22 cellular contexts compared by ENCODE assay signal in the genomic region with DNA sequence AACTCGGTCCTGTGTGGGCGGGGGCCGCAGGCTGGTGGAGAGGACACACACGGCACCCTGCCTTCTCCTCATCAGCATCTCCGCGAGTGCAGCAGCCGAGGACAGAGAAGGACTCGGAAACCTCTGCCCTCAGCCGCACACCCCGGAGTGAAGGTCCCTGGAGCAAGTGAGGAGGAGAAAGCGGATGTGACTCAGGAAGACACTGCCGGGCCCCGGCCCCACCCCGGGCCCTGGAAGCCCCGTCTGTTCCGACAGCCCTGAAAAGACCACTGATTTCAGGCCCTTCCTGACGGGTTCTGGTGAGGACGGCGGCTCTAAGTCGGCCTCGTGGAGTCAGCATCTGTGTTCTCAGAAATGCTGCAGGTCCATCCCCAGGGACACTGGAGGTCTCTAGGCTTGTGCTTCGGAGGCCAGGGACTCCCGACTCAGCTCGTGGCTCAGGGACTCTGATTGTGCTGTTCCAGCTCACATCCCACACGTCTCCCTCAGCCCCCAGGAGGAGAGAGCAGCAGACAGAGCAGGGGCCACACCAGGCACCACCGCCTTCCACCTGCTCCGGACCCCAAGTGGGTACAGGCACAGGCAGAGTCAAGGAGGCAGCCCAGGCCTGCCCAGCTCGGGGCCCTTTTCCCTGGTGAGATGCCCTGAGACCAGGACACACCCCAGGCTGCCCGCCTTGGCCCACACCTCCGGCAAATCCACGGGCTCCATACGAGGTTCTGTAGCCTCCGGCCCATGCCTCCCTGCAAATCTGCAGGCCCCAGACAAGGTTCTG.
DNase-seq lines count a peak whose midpoint lies in the region; ATAC-seq, FAIRE-seq and TF ChIP-seq lines count a peak whose summit lies in the region.
"Had no signal": no experiment of that assay in that cellular context is flagged by ENCODE, and none has a peak within 500 bp of the region (broad histone marks: within the 10 kb centered on the region; RNA-seq: fewer than 3 reads in every experiment).

No MANE protein-coding gene starts in this region.

- H3F3A ChIP-seq in PC-3 (ENCODE audit: low read length, unreplicated experiment): no peaks in the 10 kb centered on the region

- CTCF ChIA-PET in PC-3 (lab: Charles Lee): no interaction called here
- CTCF ChIA-PET in H1 (lab: Charles Lee; ENCODE audit: partially characterized antibody): no interaction called here
- CTCF ChIA-PET in activated CD4-positive, alpha-beta T cell treated with anti-CD3 and anti-CD28 coated beads for 36 hours (lab: Charles Lee): interaction anchor here (0.7 kb wide), 1 partner anchor 92 kb away, joined by 3 read pairs; no protein-coding TSS in a partner anchor
- CTCF ChIA-PET in A673 (lab: Charles Lee): no interaction called here

- 0 out of 2 replicates have a peak overlapping the region, but pooled peaks have one; percentile 9 for H4K8ac ChIP-seq in H1 (ENCODE audit: extremely low read depth, insufficient read depth, low read length)

- H3K79me2 ChIP-seq in PC-3 (ENCODE audit: low read length): no peaks in the 10 kb centered on the region
- no peaks in the 10 kb centered on the region for H3K79me2 ChIP-seq in H1 (ENCODE audit: control insufficient read depth in 1 of 2, insufficient read depth in 2 of 2, low read length in 2 of 2)

- H3K4ac ChIP-seq in H1 (replicated peaks; ENCODE audit: insufficient read length, low read depth, low read length): no peak overlapping the region

- FAIRE-seq in H1 (lab: Jason Lieb, UNC): no peak
- FAIRE-seq: GM12878 had no signal

- H3K14ac ChIP-seq in H1 (ENCODE audit: insufficient read length): no peak overlapping the region

- peaks cover 6% of the 10 kb centered on the region for H3K4me1 ChIP-seq in left ventricle myocardium inferior
- H3K4me1 ChIP-seq in right atrium auricular region: no peaks in the 10 kb centered on the region
- peaks cover 34% of the 10 kb centered on the region for H3K4me1 ChIP-seq in PC-3 (ENCODE audit: insufficient read depth, low read length)
- H3K4me1 ChIP-seq in H1 (replicated peaks in 1 of 4; ENCODE audit: control insufficient read depth in 3 of 4, insufficient read depth in 4 of 4, low read length in 3 of 4): no peaks in the 10 kb centered on the region; a peak in 2 of 7 replicates
- H3K4me1 ChIP-seq in psoas muscle: no peaks in the 10 kb centered on the region
- H3K4me1 ChIP-seq in A673 (ENCODE audit: insufficient read depth, low read length, poor library complexity, severe bottlenecking): peaks cover 5% of the 10 kb centered on the region

- H2AFZ ChIP-seq in PC-3 (ENCODE audit: low read length) (peak overlapping the region; percentile 72), H1 (ENCODE audit: low read length) (no peak overlapping the region)

- DNase-seq in left ventricle myocardium inferior (no peak), right atrium auricular region (ENCODE audit: low spot score) (no peak), PC-3 (peak; percentile 16), H1 (ENCODE audit: low read depth in 1 of 2, low spot score in 2 of 2) (no peak), psoas muscle (peak; percentile 7 to 48), A673 (ENCODE audit: low spot score) (no peak)
- DNase-seq in activated CD4-positive, alpha-beta T cell treated with anti-CD3 and anti-CD28 coated beads for 36 hours: no peak
- DNase-seq in activated CD4-positive, alpha-beta T cell treated with anti-CD3 and anti-CD28 coated beads for 4 hours: no peak
- DNase-seq: CD4-positive, alpha-beta T cell; DND-41; GOT3; Karpas-422; NCI-H1092; NCI-H1436; NCI-H187 treated with DMSO at 0.1 percent for 48 hours; NCI-H2107; NCI-H2227 treated with DMSO at 0.1 percent for 48 hours; NCI-H510A treated with DMSO at 0.1 percent for 48 hours; NCI-H748 treated with DMSO at 0.1 percent for 48 hours had no signal

- H2AK5ac ChIP-seq in H1 (ENCODE audit: low read depth, low read length): no peak overlapping the region

- no peak overlapping the region for H4K5ac ChIP-seq in H1 (ENCODE audit: insufficient read length, low read depth, low read length)

- no peak for TF ChIP-seq CTCF in left ventricle myocardium inferior (IDR thresholded peaks at IDR 0.05; ENCODE audit: borderline replicate concordance)
- TF ChIP-seq CTCF in right atrium auricular region (IDR thresholded peaks at IDR 0.05): no peak
- TF ChIP-seq CTCF in PC-3 (conservative IDR thresholded peaks at IDR 0.05; ENCODE audit: low read depth, low read length): no peak
- TF ChIP-seq CTCF in H1 (IDR thresholded peaks at IDR 0.05; ENCODE audit: control extremely low read depth in 1 of 3, insufficient read depth in 1 of 3, low read depth in 1 of 3, low read length in 3 of 3): no peak
- TF ChIP-seq CTCF in psoas muscle (IDR thresholded peaks at IDR 0.05): no peak
- no peak for TF ChIP-seq CTCF in A673 (conservative IDR thresholded peaks at IDR 0.05; ENCODE audit: low read depth, low read length)

- H3K23ac ChIP-seq in H1 (ENCODE audit: insufficient read length): no peak overlapping the region

- peak overlapping the region; percentile 71 for H3K27ac ChIP-seq in left ventricle myocardium inferior (replicated peaks)
- H3K27ac ChIP-seq in right atrium auricular region: no peak overlapping the region
- peak overlapping the region; percentile 62 for H3K27ac ChIP-seq in PC-3 (ENCODE audit: low read length)
- no peak overlapping the region for H3K27ac ChIP-seq in H1 (ENCODE audit: low read depth, low read length)
- H3K27ac ChIP-seq in psoas muscle: no peak overlapping the region
- H3K27ac ChIP-seq in A673 (ENCODE audit: low read depth, low read length, poor library complexity, severe bottlenecking): no peak overlapping the region

- no peaks in the 10 kb centered on the region for H3K36me3 ChIP-seq in left ventricle myocardium inferior
- no peaks in the 10 kb centered on the region for H3K36me3 ChIP-seq in right atrium auricular region
- no peaks in the 10 kb centered on the region for H3K36me3 ChIP-seq in PC-3 (ENCODE audit: low read depth, low read length)
- H3K36me3 ChIP-seq in H1 (ENCODE audit: control insufficient read depth in 2 of 4, insufficient read depth in 4 of 4, low read length in 3 of 4): no peaks in the 10 kb centered on the region
- H3K36me3 ChIP-seq in psoas muscle (ENCODE audit: insufficient read depth in 1 of 2, low read depth in 1 of 2): no peaks in the 10 kb centered on the region
- H3K36me3 ChIP-seq in A673 (ENCODE audit: insufficient read depth, low read length, poor library complexity, severe bottlenecking): no peaks in the 10 kb centered on the region

- H3K27me3 ChIP-seq in left ventricle myocardium inferior (ENCODE audit: low read depth) (peaks cover 42% of the 10 kb centered on the region), right atrium auricular region (no peaks in the 10 kb centered on the region), PC-3 (ENCODE audit: low read length) (no peaks in the 10 kb centered on the region), H1 (replicated peaks in 1 of 4; ENCODE audit: control insufficient read depth in 3 of 4, extremely low read depth in 1 of 4, insufficient read depth in 3 of 4, low read length in 3 of 4) (no peaks in the 10 kb centered on the region), psoas muscle (ENCODE audit: insufficient read depth in 3 of 3, low read length in 2 of 3) (peaks cover 0 to 12% (median 0%) of the 10 kb centered on the region in 3 donors), A673 (replicated peaks; ENCODE audit: insufficient read depth, low read depth, low read length, poor library complexity) (no peaks in the 10 kb centered on the region)

- no peaks in the 10 kb centered on the region for H3K36me3 Mint-ChIP-seq in activated CD4-positive, alpha-beta T cell treated with anti-CD3 and anti-CD28 coated beads for 36 hours (ENCODE audit: low read depth)
- H3K36me3 Mint-ChIP-seq: IgD-negative memory B cell had no signal

- H2BK12ac ChIP-seq in H1 (ENCODE audit: low read depth, low read length): no peak overlapping the region

- no peak overlapping the region for H3K4me3 ChIP-seq in left ventricle myocardium inferior
- H3K4me3 ChIP-seq in right atrium auricular region: no peak overlapping the region
- no peak overlapping the region for H3K4me3 ChIP-seq in PC-3 (ENCODE audit: low read length)
- no peak overlapping the region for H3K4me3 ChIP-seq in H1 (ENCODE audit: extremely low read depth in 1 of 4, insufficient read depth in 2 of 4, low read depth in 3 of 4, low read length in 4 of 4)
- no peak overlapping the region for H3K4me3 ChIP-seq in psoas muscle
- no peak overlapping the region for H3K4me3 ChIP-seq in A673 (ENCODE audit: low read depth, low read length, poor library complexity, severe bottlenecking)
- H3K4me3 ChIP-seq: GM12878 had no signal

- no peaks in the 10 kb centered on the region for H3K23me2 ChIP-seq in H1 (ENCODE audit: low read depth, low read length)

- H4K20me1 ChIP-seq in PC-3 (ENCODE audit: low read length) (no peaks in the 10 kb centered on the region), H1 (replicated peaks in 1 of 2; ENCODE audit: control insufficient read depth in 1 of 2, insufficient read depth in 2 of 2, low read length in 2 of 2) (peaks cover 0 to 5% of the 10 kb centered on the region in 2 experiments)

- ATAC-seq in PC-3 (peak; percentile 34), psoas muscle (no peak)
- ATAC-seq in activated CD4-positive, alpha-beta T cell treated with anti-CD3 and anti-CD28 coated beads for 36 hours: no peak
- ATAC-seq: GM12878, Panc1 had no signal

- H3K56ac ChIP-seq in H1 (replicated peaks; ENCODE audit: insufficient read length, low read depth, low read length): no peak overlapping the region

- H3K9me3 ChIP-seq in left ventricle myocardium inferior (replicated peaks) (no peaks in the 10 kb centered on the region), right atrium auricular region (no peaks in the 10 kb centered on the region), PC-3 (ENCODE audit: low read length) (no peaks in the 10 kb centered on the region), H1 (ENCODE audit: insufficient read depth in 2 of 2, low read depth in 1 of 2, low read length in 1 of 2) (no peaks in the 10 kb centered on the region), psoas muscle (no peaks in the 10 kb centered on the region), A673 (ENCODE audit: low read depth, low read length, poor library complexity, severe bottlenecking) (no peaks in the 10 kb centered on the region)

- no peak overlapping the region for H4K91ac ChIP-seq in H1 (replicated peaks; ENCODE audit: insufficient read length, low read length)

- BruUV-seq in PC-3 (replicated peaks; lab: Mats Ljungman, UMichigan): no TSS peak
- no TSS peak for BruUV-seq in A673 (replicated peaks; lab: Mats Ljungman, UMichigan)

- H3K27ac Mint-ChIP-seq in activated CD4-positive, alpha-beta T cell treated with anti-CD3 and anti-CD28 coated beads for 36 hours: no peak overlapping the region
- H3K27ac Mint-ChIP-seq: CD4-positive, alpha-beta T cell; IgD-negative memory B cell had no signal

- intact Hi-C loops in left ventricle myocardium inferior (cut with micrococcal nuclease): no loop called here
- intact Hi-C loops in PC-3 (cut with micrococcal nuclease): no loop called here
- intact Hi-C loops in psoas muscle (cut with DNase I): no loop called here
- intact Hi-C loops in activated CD4-positive, alpha-beta T cell treated with anti-CD3 and anti-CD28 coated beads for 36 hours (cut with DNase I, micrococcal nuclease): no loop called here
- intact Hi-C loops in A673 (cut with micrococcal nuclease; ENCODE audit: unreplicated experiment): no loop called here

- H3K27me3 Mint-ChIP-seq in activated CD4-positive, alpha-beta T cell treated with anti-CD3 and anti-CD28 coated beads for 36 hours: no peaks in the 10 kb centered on the region
- H3K27me3 Mint-ChIP-seq: CD4-positive, alpha-beta T cell had no signal

- H3K9ac ChIP-seq in PC-3 (ENCODE audit: low read length) (peak overlapping the region; percentile 49), H1 (replicated peaks in 1 of 4; ENCODE audit: extremely low read depth in 1 of 4, low read depth in 3 of 4, low read length in 3 of 4) (no peak overlapping the region)

- 0 out of 2 replicates have a peak overlapping the region, but pooled peaks have one; percentile 44 for H2BK5ac ChIP-seq in H1 (ENCODE audit: low read depth, low read length)

- no peaks in the 10 kb centered on the region for H3K9me2 ChIP-seq in PC-3 (replicated peaks; ENCODE audit: low read length)

- no peak overlapping the region for H3K18ac ChIP-seq in H1 (ENCODE audit: extremely low read depth, low read length)

- peak overlapping the region; percentile 68 for H3K4me2 ChIP-seq in PC-3 (ENCODE audit: low read length)
- no peak overlapping the region for H3K4me2 ChIP-seq in H1 (ENCODE audit: insufficient read depth in 1 of 2, low read depth in 2 of 2, low read length in 2 of 2)

- H3K9me3 Mint-ChIP-seq in activated CD4-positive, alpha-beta T cell treated with anti-CD3 and anti-CD28 coated beads for 36 hours (ENCODE audit: low read depth): no peaks in the 10 kb centered on the region
- H3K9me3 Mint-ChIP-seq: CD4-positive, alpha-beta T cell; IgD-negative memory B cell had no signal

- no peak overlapping the region for H2BK120ac ChIP-seq in H1 (replicated peaks; ENCODE audit: low read depth, low read length)

- H3K4me1 Mint-ChIP-seq in activated CD4-positive, alpha-beta T cell treated with anti-CD3 and anti-CD28 coated beads for 36 hours: peaks cover 5% of the 10 kb centered on the region
- H3K4me1 Mint-ChIP-seq: IgD-negative memory B cell had no signal

- POLR2A ChIA-PET in PC-3 (lab: Charles Lee; ENCODE audit: unreplicated experiment) (no interaction called here), H1 (lab: Charles Lee; ENCODE audit: partially characterized antibody) (no interaction called here), A673 (lab: Charles Lee; ENCODE audit: low non-redundant PET) (no interaction called here)
- POLR2A ChIA-PET in activated CD4-positive, alpha-beta T cell treated with anti-CD3 and anti-CD28 coated beads for 36 hours (lab: Charles Lee): no interaction called here

- no peak for TF ChIP-seq POLR2A in H1 (IDR thresholded peaks at IDR 0.05; ENCODE audit: control extremely low read depth in 1 of 2, low read depth in 2 of 2, low read length in 2 of 2)

- no peaks in the 10 kb centered on the region for H3K79me1 ChIP-seq in H1 (ENCODE audit: low read depth, low read length)

- no peak overlapping the region for H3K4me3 Mint-ChIP-seq in activated CD4-positive, alpha-beta T cell treated with anti-CD3 and anti-CD28 coated beads for 36 hours
- H3K4me3 Mint-ChIP-seq: CD4-positive, alpha-beta T cell; IgD-negative memory B cell had no signal

- no peak for TF ChIP-seq EP300 in H1 (IDR thresholded peaks at IDR 0.05; ENCODE audit: borderline replicate concordance in 1 of 2, low read depth in 2 of 2, low read length in 2 of 2)

- H2BK15ac ChIP-seq in H1 (ENCODE audit: low read length): no peak overlapping the region

- TF ChIP-seq RAD21 in H1 (IDR thresholded peaks at IDR 0.05 in 1 of 2, conservative IDR thresholded peaks at IDR 0.05 in 1 of 2; ENCODE audit: low read depth in 2 of 2, low read length in 2 of 2): no peak

- 87% methylated on average over 30 of the region's 33 CpGs; no CpG with 5 or more reads in 1 of the 2 experiments for WGBS in H1 (ENCODE audit: extremely low coverage in 1 of 2, insufficient coverage in 1 of 2, insufficient read length in 1 of 2, insufficient replicate concordance in 2 of 2, low coverage in 1 of 2, low lambda C conversion rate in 2 of 2, missing lambda C conversion rate in 1 of 2), 2 experiments
- WGBS in psoas muscle, 3 donors: 67 to 77% (median 69%) methylated on average over 33 of the region's 33 CpGs

- no peak overlapping the region; the same call in 1 of the 2 replicates for H2BK20ac ChIP-seq in H1 (ENCODE audit: low read length)

Comparison
In these comparisons a context has a peak if more than half of its experiments do, and no peak if none do; other contexts are left out.
1. H3K27ac ChIP-seq: peak in left ventricle myocardium inferior (single experiment) and PC-3 (single experiment); none in right atrium auricular region (0 of 2), H1 (single experiment), psoas muscle (single experiment) and A673 (single experiment).
2. DNase-seq: peak in PC-3 (single experiment) and psoas muscle (2 of 2); none in left ventricle myocardium inferior (single experiment), right atrium auricular region (single experiment), H1 (0 of 2), activated CD4-positive, alpha-beta T cell treated with anti-CD3 and anti-CD28 coated beads for 36 hours (single experiment), activated CD4-positive, alpha-beta T cell treated with anti-CD3 and anti-CD28 coated beads for 4 hours (0 of 2) and A673 (single experiment).